Comparison of ENCODE assay signal across 25 cellular contexts in genomic region chr12:12929696-12930095, GRCh38. TPM values are rescaled to one million over a fixed set of nuclear protein-coding genes. Genes with fewer than 3 reads are reported as not detected.
DNase-seq lines count a peak whose midpoint lies in the region; ATAC-seq, FAIRE-seq and TF ChIP-seq lines count a peak whose summit lies in the region.
"Had no signal": no experiment of that assay in that cellular context is flagged by ENCODE, and none has a peak within 500 bp of the region (broad histone marks: within the 10 kb centered on the region; RNA-seq: fewer than 3 reads in every experiment).

No MANE protein-coding gene starts in this region.

- no peak for TF ChIP-seq CTCF in cardiac muscle cell (IDR thresholded peaks at IDR 0.05; ENCODE audit: low read depth, low read length)
- no peak for TF ChIP-seq CTCF in Calu3 (IDR thresholded peaks at IDR 0.05; ENCODE audit: unreplicated experiment)
- TF ChIP-seq CTCF in endothelial cell of umbilical vein (IDR thresholded peaks at IDR 0.05; ENCODE audit: extremely low read depth in 1 of 2, insufficient read depth in 1 of 2, low read depth in 1 of 2, low read length in 2 of 2): no peak
- TF ChIP-seq CTCF in neural progenitor cell (IDR thresholded peaks at IDR 0.05): no peak

- ATAC-seq in right cardiac atrium: no peak
- ATAC-seq in HG03196 (IDR thresholded peaks at IDR 0.05; ENCODE audit: unreplicated experiment): no peak
- ATAC-seq: GM23338 had no signal

- dilution Hi-C loops in endothelial cell of umbilical vein (cut with MboI; ENCODE audit: extremely low pct_ligation_motif_present, low sequenced_read_pairs): no loop called here

- H3K9me3 Mint-ChIP-seq in Calu3 (ENCODE audit: low read depth, unreplicated experiment) (no peaks in the 10 kb centered on the region), neural progenitor cell (peaks cover 8% of the 10 kb centered on the region)
- H3K9me3 Mint-ChIP-seq: GM23338, HFFc6 had no signal

- H3K4me3 ChIP-seq in cardiac muscle cell (no peak overlapping the region), right cardiac atrium (ENCODE audit: low read length) (no peak overlapping the region), endothelial cell of umbilical vein (replicated peaks in 1 of 3; ENCODE audit: insufficient read depth in 1 of 3, low read depth in 1 of 3, low read length in 3 of 3) (no peak overlapping the region), neural progenitor cell (no peak overlapping the region)
- H3K4me3 ChIP-seq: GM23338 had no signal

- CTCF ChIA-PET in Calu3 (lab: Charles Lee): no interaction called here
- CTCF ChIA-PET in endothelial cell of umbilical vein (lab: Charles Lee): no interaction called here

- H3K27ac ChIP-seq in cardiac muscle cell (peak overlapping the region; percentile 34), right cardiac atrium (ENCODE audit: low read length) (no peak overlapping the region), endothelial cell of umbilical vein (ENCODE audit: insufficient read depth, low read depth, low read length) (no peak overlapping the region), neural progenitor cell (no peak overlapping the region)

- intact Hi-C loops in right cardiac atrium (cut with DNase I): no loop called here
- intact Hi-C loops in Calu3 (cut with micrococcal nuclease; ENCODE audit: unreplicated experiment): loop anchor here (5.0 kb wide), 1 partner anchor 278 kb away; no protein-coding TSS in a partner anchor
- intact Hi-C loops in endothelial cell of umbilical vein (cut with micrococcal nuclease): no loop called here

- H3K4me3 Mint-ChIP-seq in Calu3 (ENCODE audit: low read depth, unreplicated experiment) (no peak overlapping the region), neural progenitor cell (no peak overlapping the region)
- H3K4me3 Mint-ChIP-seq: CD4-positive, alpha-beta memory T cell; GM23338; H9; HFFc6 had no signal

- POLR2A ChIA-PET in endothelial cell of umbilical vein (lab: Charles Lee): no interaction called here

- H3K9me3 ChIP-seq in cardiac muscle cell (ENCODE audit: low read depth) (no peaks in the 10 kb centered on the region), right cardiac atrium (ENCODE audit: control insufficient read depth, low read length) (no peaks in the 10 kb centered on the region), endothelial cell of umbilical vein (replicated peaks; ENCODE audit: control insufficient read depth, insufficient read depth, low read length) (no peaks in the 10 kb centered on the region), neural progenitor cell (ENCODE audit: low read depth) (no peaks in the 10 kb centered on the region)

- FAIRE-seq in endothelial cell of umbilical vein (lab: Jason Lieb, UNC): no peak
- FAIRE-seq: D721Med, GM12891, GM18507 had no signal

- no peaks in the 10 kb centered on the region for H4K20me1 ChIP-seq in endothelial cell of umbilical vein (replicated peaks; ENCODE audit: control insufficient read depth, extremely low read depth, insufficient read depth, low read length)
- H4K20me1 ChIP-seq in neural progenitor cell (ENCODE audit: low read depth): no peaks in the 10 kb centered on the region

- H3K4me1 Mint-ChIP-seq in Calu3 (ENCODE audit: low read depth, unreplicated experiment) (peaks cover 21% of the 10 kb centered on the region), neural progenitor cell (peaks cover 19% of the 10 kb centered on the region)

- H3K27me3 ChIP-seq in cardiac muscle cell (no peaks in the 10 kb centered on the region), right cardiac atrium (ENCODE audit: control insufficient read depth, insufficient read depth) (no peaks in the 10 kb centered on the region), endothelial cell of umbilical vein (ENCODE audit: control insufficient read depth in 2 of 2, insufficient read depth in 2 of 2, low read length in 2 of 2) (no peaks in the 10 kb centered on the region), neural progenitor cell (no peaks in the 10 kb centered on the region)

- no peaks in the 10 kb centered on the region for H3K9me1 ChIP-seq in endothelial cell of umbilical vein (replicated peaks; ENCODE audit: control insufficient read depth, extremely low read depth, insufficient read depth, low read length)

- H3K9ac ChIP-seq in endothelial cell of umbilical vein (replicated peaks; ENCODE audit: extremely low read depth, insufficient read depth, low read length) (no peak overlapping the region), neural progenitor cell (no peak overlapping the region)

- no peak overlapping the region for H2AFZ ChIP-seq in endothelial cell of umbilical vein (ENCODE audit: low read depth, low read length)
- H2AFZ ChIP-seq in neural progenitor cell (replicated peaks): peak overlapping the region; percentile 26
- H2AFZ ChIP-seq: GM23338 had no signal

- BruUV-seq in Calu3 (replicated peaks; lab: Mats Ljungman, UMichigan) (no TSS peak), endothelial cell of umbilical vein (replicated peaks; lab: Mats Ljungman, UMichigan) (TSS peak; percentile 3)

- H3K79me2 ChIP-seq in endothelial cell of umbilical vein (ENCODE audit: control insufficient read depth, insufficient read depth, low read length): no peaks in the 10 kb centered on the region
- no peaks in the 10 kb centered on the region for H3K79me2 ChIP-seq in neural progenitor cell (ENCODE audit: low read depth)

- peaks cover 72% of the 10 kb centered on the region for H3K36me3 Mint-ChIP-seq in Calu3 (ENCODE audit: insufficient read depth, unreplicated experiment)
- no peaks in the 10 kb centered on the region for H3K36me3 Mint-ChIP-seq in neural progenitor cell
- H3K36me3 Mint-ChIP-seq: CD4-positive, alpha-beta memory T cell had no signal

- H3K4me1 ChIP-seq in cardiac muscle cell (ENCODE audit: low read depth) (peaks cover 3% of the 10 kb centered on the region), right cardiac atrium (ENCODE audit: control insufficient read depth, insufficient read depth, low read length) (no peaks in the 10 kb centered on the region), endothelial cell of umbilical vein (ENCODE audit: control insufficient read depth, extremely low read depth, insufficient read depth, low read length) (peaks cover 5% of the 10 kb centered on the region), neural progenitor cell (peaks cover 8% of the 10 kb centered on the region)

- H3K36me3 ChIP-seq in cardiac muscle cell (no peaks in the 10 kb centered on the region), endothelial cell of umbilical vein (ENCODE audit: control insufficient read depth in 2 of 2, extremely low read depth in 1 of 2, insufficient read depth in 2 of 2, low read length in 2 of 2) (no peaks in the 10 kb centered on the region), neural progenitor cell (no peaks in the 10 kb centered on the region)

- no peak for DNase-seq in cardiac muscle cell (ENCODE audit: low read depth in 1 of 2, low spot score in 1 of 2)
- DNase-seq in right cardiac atrium: no peak
- DNase-seq in Calu3: no peak
- no peak for DNase-seq in endothelial cell of umbilical vein (ENCODE audit: low read depth, low spot score)
- DNase-seq in neural progenitor cell (ENCODE audit: low spot score): no peak
- no peak for DNase-seq in NCI-H2107 (lab: John Stamatoyannopoulos, UW)
- no peak for DNase-seq in NK-92 treated with Interleukin-12 subunit alpha and Interleukin-12 subunit beta, amount 100 ng/mL, for 24 hours (lab: John Stamatoyannopoulos, UW)
- DNase-seq: 8988T; C1 segment of cervical spinal cord; CD4-positive, alpha-beta memory T cell; DMS 273 treated with DMSO at 0.1 percent for 48 hours; DMS79; EL; GDM1; H9; HFFc6 had no signal

- no peaks in the 10 kb centered on the region for H3F3A ChIP-seq in neural progenitor cell (ENCODE audit: low read depth)

- no peak overlapping the region for H3K4me2 ChIP-seq in endothelial cell of umbilical vein (ENCODE audit: insufficient read depth, low read length)
- no peak overlapping the region for H3K4me2 ChIP-seq in neural progenitor cell
- H3K4me2 ChIP-seq: GM23338 had no signal

- H3K27ac Mint-ChIP-seq in Calu3 (ENCODE audit: unreplicated experiment) (peak overlapping the region; percentile 22), neural progenitor cell (no peak overlapping the region)
- H3K27ac Mint-ChIP-seq: CD4-positive, alpha-beta memory T cell; GM23338; H9; HFFc6 had no signal

- no peak for TF ChIP-seq POLR2A in endothelial cell of umbilical vein (IDR thresholded peaks at IDR 0.05; ENCODE audit: low read depth, low read length)

- 95% methylated on average over 6 of the region's 6 CpGs for WGBS in right cardiac atrium

- H3K27me3 Mint-ChIP-seq in Calu3 (ENCODE audit: unreplicated experiment): no peaks in the 10 kb centered on the region
- H3K27me3 Mint-ChIP-seq in neural progenitor cell (ENCODE audit: insufficient read depth, low read depth): no peaks in the 10 kb centered on the region

TF ChIP-seq in endothelial cell of umbilical vein, 7 proteins besides CTCF, POLR2A, EP300 and RAD21 (continues in another document):
- no peak for TF ChIP-seq MYC (IDR thresholded peaks at IDR 0.05; ENCODE audit: low read depth, low read length)

RNA-seq across cellular contexts. Expression of gene GPRC5D, which starts 22.3 kb away (rescaled TPM):
- total RNA-seq in cardiac muscle cell (not detected in 2 replicates), right cardiac atrium (not detected), Calu3 (2022) (not detected in 2 replicates), endothelial cell of umbilical vein (not detected in 2 replicates), neural progenitor cell (ENCODE audit: low replicate concordance) (not detected in 2 replicates)
- polyA plus RNA-seq in cardiac muscle cell (0.35 TPM in 1 of 2 replicates, not detected in the other), right cardiac atrium (not detected), endothelial cell of umbilical vein (not detected in 2 replicates)
- not detected in 2 replicates for polyA plus RNA-seq in endothelial cell of umbilical vein (2011; cell fraction: cytosol; rRNA removed)
- polyA plus RNA-seq in endothelial cell of umbilical vein (2011; cell fraction: nucleus; rRNA removed): 0.41 TPM in 1 of 2 replicates, not detected in the other
- 0.56 and 0.74 TPM in 2 replicates for polyA plus RNA-seq in endothelial cell of umbilical vein (2012)
- not detected in 2 replicates for polyA minus RNA-seq in endothelial cell of umbilical vein
- polyA minus RNA-seq in endothelial cell of umbilical vein (2011; cell fraction: cytosol; rRNA and poly(A)+ RNA removed): not detected
- not detected in 2 replicates for polyA minus RNA-seq in endothelial cell of umbilical vein (2011; cell fraction: nucleus; rRNA and poly(A)+ RNA removed)
- total RNA-seq: A673; Caco-2; CD4-positive, alpha-beta memory T cell; GM23338; H4; H9; HFFc6 had no signal
- polyA plus RNA-seq: BJ, GM23338 had no signal

RNA-seq across cellular contexts. Expression of gene GPRC5A, which starts 38.3 kb away (rescaled TPM):
- total RNA-seq in cardiac muscle cell: 0.53 and 1.5 TPM in 2 replicates
- 0.23 and 0.24 TPM in 2 replicates for polyA plus RNA-seq in cardiac muscle cell
- 1 to 10 TPM; 1.3 to 8.0 (median 5.4) TPM for total RNA-seq in right cardiac atrium
- polyA plus RNA-seq in right cardiac atrium: 3.7 TPM
- 742 and 748 TPM in 2 replicates for total RNA-seq in Calu3 (2022)
- total RNA-seq in endothelial cell of umbilical vein: 17.6 and 22.7 TPM in 2 replicates
- polyA plus RNA-seq in endothelial cell of umbilical vein: 82.9 and 86.4 TPM in 2 replicates
- 51.2 and 52.4 TPM in 2 replicates for polyA plus RNA-seq in endothelial cell of umbilical vein (2011; cell fraction: cytosol; rRNA removed)
- 49.8 and 59.1 TPM in 2 replicates for polyA plus RNA-seq in endothelial cell of umbilical vein (2011; cell fraction: nucleus; rRNA removed)
- polyA plus RNA-seq in endothelial cell of umbilical vein (2012): 59.9 and 61.4 TPM in 2 replicates
- 231 and 240 TPM in 2 replicates for polyA minus RNA-seq in endothelial cell of umbilical vein
- 189 TPM for polyA minus RNA-seq in endothelial cell of umbilical vein (2011; cell fraction: cytosol; rRNA and poly(A)+ RNA removed)
- polyA minus RNA-seq in endothelial cell of umbilical vein (2011; cell fraction: nucleus; rRNA and poly(A)+ RNA removed): 53.6 and 78.0 TPM in 2 replicates
- not detected in 2 replicates for total RNA-seq in neural progenitor cell (ENCODE audit: low replicate concordance)
- total RNA-seq: CD4-positive, alpha-beta memory T cell had no signal

Comparison
In these comparisons a context has a peak if more than half of its experiments do, and no peak if none do; other contexts are left out.
1. RNA of gene GPRC5A, which starts 38.3 kb away (total RNA-seq): 742 to 748 TPM in Calu3; 17.6 to 22.7 TPM in endothelial cell of umbilical vein, 1.3 to 8.0 TPM in right cardiac atrium, 0.53 to 1.5 TPM in cardiac muscle cell and not detected in neural progenitor cell; every median in the first group is over 10 times any median in the second.